In the genomic region with DNA sequence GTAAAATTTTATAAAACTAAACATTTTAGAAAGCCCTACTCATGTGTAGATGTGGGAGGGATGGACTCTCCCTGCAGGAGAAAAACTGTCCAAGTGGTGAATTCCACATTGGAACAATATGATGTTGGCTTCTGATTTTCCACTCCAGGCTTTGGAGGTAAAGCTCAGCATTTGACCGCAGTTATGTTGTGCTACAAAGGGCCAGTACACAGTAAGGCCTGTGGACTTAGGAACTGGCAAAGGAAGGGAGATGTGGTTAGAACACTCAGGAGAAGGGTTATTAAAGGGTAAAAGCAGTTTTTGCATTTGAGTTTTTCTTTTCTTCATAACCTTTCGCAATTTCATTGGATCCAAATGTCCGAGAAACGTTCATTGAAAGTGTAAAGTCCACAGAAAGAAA, we compare ENCODE assay signal across 12 cellular contexts.
DNase-seq lines count a peak whose midpoint lies in the region; ATAC-seq, FAIRE-seq and TF ChIP-seq lines count a peak whose summit lies in the region.
"Had no signal": no experiment of that assay in that cellular context is flagged by ENCODE, and none has a peak within 500 bp of the region (broad histone marks: within the 10 kb centered on the region; RNA-seq: fewer than 3 reads in every experiment).

No MANE protein-coding gene starts in this region.

- intact Hi-C loops in esophagus muscularis mucosa (cut with DNase I): no loop called here

- peaks cover 4 to 12% (median 8%) of the 10 kb centered on the region in 4 donors for H3K4me1 ChIP-seq in esophagus muscularis mucosa

- H3K4me3 ChIP-seq in astrocyte of the cerebellum (ENCODE audit: low read depth, low read length) (no peak overlapping the region), kidney epithelial cell (ENCODE audit: low read depth, low read length) (no peak overlapping the region), esophagus muscularis mucosa (no peak overlapping the region)
- H3K4me3 ChIP-seq: ascending aorta had no signal

- H3K9me3 ChIP-seq in esophagus muscularis mucosa (no peaks in the 10 kb centered on the region), T-helper 17 cell (ENCODE audit: control insufficient read depth, low read length, poor library complexity, severe bottlenecking) (no peaks in the 10 kb centered on the region)
- H3K9me3 ChIP-seq: ascending aorta had no signal

- H3K27ac ChIP-seq in esophagus muscularis mucosa (replicated peaks in 1 of 4): no peak overlapping the region
- H3K27ac ChIP-seq: HL-60 had no signal

- H3K27ac Mint-ChIP-seq in type B pancreatic cell (peak overlapping the region; percentile 94), T-helper 17 cell (no peak overlapping the region)

- in situ Hi-C loops in astrocyte of the cerebellum (cut with HindIII; ENCODE audit: low sequenced_read_pairs): no loop called here

- FAIRE-seq in H54 (lab: Jason Lieb, UNC): no peak
- FAIRE-seq: small intestine had no signal

- TF ChIP-seq EP300 in esophagus muscularis mucosa (IDR thresholded peaks at IDR 0.05): no peak

- H3K4me1 Mint-ChIP-seq in type B pancreatic cell (ENCODE audit: unreplicated experiment) (peaks cover 15% of the 10 kb centered on the region), T-helper 17 cell (no peaks in the 10 kb centered on the region)
- H3K4me1 Mint-ChIP-seq in activated T-cell treated with anti-CD3 and anti-CD28 coated beads, Interleukin-2, amount 50 U/mL, for 4 hours (ENCODE audit: low read depth): no peaks in the 10 kb centered on the region

- no peaks in the 10 kb centered on the region for H3K27me3 Mint-ChIP-seq in type B pancreatic cell
- H3K27me3 Mint-ChIP-seq in activated T-cell treated with anti-CD3 and anti-CD28 coated beads, Interleukin-2, amount 50 U/mL, for 4 hours (ENCODE audit: low read depth): peaks cover 28% of the 10 kb centered on the region
- peaks cover 69% of the 10 kb centered on the region for H3K27me3 Mint-ChIP-seq in T-helper 17 cell

- H3K9me3 Mint-ChIP-seq in type B pancreatic cell: peaks cover 4% of the 10 kb centered on the region
- no peaks in the 10 kb centered on the region for H3K9me3 Mint-ChIP-seq in activated T-cell treated with anti-CD3 and anti-CD28 coated beads, Interleukin-2, amount 50 U/mL, for 4 hours

- no peak for ATAC-seq in activated T-cell treated with anti-CD3 and anti-CD28 coated beads, Interleukin-2, amount 50 U/mL, for 4 hours
- no peak for ATAC-seq in T-helper 17 cell

- 87% methylated on average over 4 of the region's 4 CpGs for WGBS in esophagus muscularis mucosa

- H3K4me3 Mint-ChIP-seq in type B pancreatic cell: no peak overlapping the region
- H3K4me3 Mint-ChIP-seq in activated T-cell treated with anti-CD3 and anti-CD28 coated beads, Interleukin-2, amount 50 U/mL, for 4 hours: no peak overlapping the region
- H3K4me3 Mint-ChIP-seq in T-helper 17 cell: no peak overlapping the region

- TF ChIP-seq CTCF in astrocyte of the cerebellum (IDR thresholded peaks at IDR 0.05; ENCODE audit: low read depth, low read length, missing control alignments): no peak
- TF ChIP-seq CTCF in kidney epithelial cell (IDR thresholded peaks at IDR 0.05; ENCODE audit: insufficient read depth, low read length, poor library complexity, severe bottlenecking): no peak
- no peak for TF ChIP-seq CTCF in type B pancreatic cell (conservative IDR thresholded peaks at IDR 0.05)
- TF ChIP-seq CTCF in esophagus muscularis mucosa (IDR thresholded peaks at IDR 0.05): no peak

- peak; percentile 25 for DNase-seq in H54 (ENCODE audit: insufficient read length, low spot score)
- DNase-seq in astrocyte of the cerebellum (ENCODE audit: low read depth): peak; percentile 18
- peak; percentile 5 for DNase-seq in kidney epithelial cell (ENCODE audit: low read depth)
- DNase-seq in type B pancreatic cell (ENCODE audit: extremely low spot score, unreplicated experiment): no peak
- DNase-seq in activated T-cell treated with anti-CD3 and anti-CD28 coated beads, Interleukin-2, amount 50 U/mL, for 4 hours: no peak
- DNase-seq in anterior cingulate cortex (lab: John Stamatoyannopoulos, UW): no peak
- no peak for DNase-seq in esophagus muscularis mucosa (ENCODE audit: extremely low spot score)
- DNase-seq in T-helper 17 cell: no peak
- DNase-seq: NCI-H1436 treated with DMSO at 0.1 percent for 48 hours had no signal

- H3K36me3 ChIP-seq in kidney epithelial cell (ENCODE audit: control insufficient read depth, insufficient read depth, low read length) (no peaks in the 10 kb centered on the region), esophagus muscularis mucosa (no peaks in the 10 kb centered on the region)
- H3K36me3 ChIP-seq: ascending aorta had no signal

- H3K27me3 ChIP-seq in kidney epithelial cell (ENCODE audit: control insufficient read depth, insufficient read depth, low read length) (no peaks in the 10 kb centered on the region), esophagus muscularis mucosa (no peaks in the 10 kb centered on the region)
- H3K27me3 ChIP-seq: ascending aorta had no signal

- H3K36me3 Mint-ChIP-seq in type B pancreatic cell (peaks cover 9% of the 10 kb centered on the region), T-helper 17 cell (ENCODE audit: low read depth) (no peaks in the 10 kb centered on the region)
- no peaks in the 10 kb centered on the region for H3K36me3 Mint-ChIP-seq in activated T-cell treated with anti-CD3 and anti-CD28 coated beads, Interleukin-2, amount 50 U/mL, for 4 hours (ENCODE audit: insufficient read depth)

- TF ChIP-seq POLR2A in H54 (IDR thresholded peaks at IDR 0.05; ENCODE audit: low read depth, low read length) (no peak), esophagus muscularis mucosa (IDR thresholded peaks at IDR 0.05; ENCODE audit: low read depth) (no peak)

Comparison
In these comparisons a context has a peak if more than half of its experiments do, and no peak if none do; other contexts are left out.
1. DNase-seq: peak in H54 (single experiment), astrocyte of the cerebellum (single experiment) and kidney epithelial cell (single experiment); none in type B pancreatic cell (single experiment), activated T-cell treated with anti-CD3 and anti-CD28 coated beads, Interleukin-2, amount 50 U/mL, for 4 hours (single experiment), anterior cingulate cortex (0 of 58), esophagus muscularis mucosa (single experiment) and T-helper 17 cell (0 of 3).